11 cellular contexts compared by ENCODE assay signal in the genomic region with DNA sequence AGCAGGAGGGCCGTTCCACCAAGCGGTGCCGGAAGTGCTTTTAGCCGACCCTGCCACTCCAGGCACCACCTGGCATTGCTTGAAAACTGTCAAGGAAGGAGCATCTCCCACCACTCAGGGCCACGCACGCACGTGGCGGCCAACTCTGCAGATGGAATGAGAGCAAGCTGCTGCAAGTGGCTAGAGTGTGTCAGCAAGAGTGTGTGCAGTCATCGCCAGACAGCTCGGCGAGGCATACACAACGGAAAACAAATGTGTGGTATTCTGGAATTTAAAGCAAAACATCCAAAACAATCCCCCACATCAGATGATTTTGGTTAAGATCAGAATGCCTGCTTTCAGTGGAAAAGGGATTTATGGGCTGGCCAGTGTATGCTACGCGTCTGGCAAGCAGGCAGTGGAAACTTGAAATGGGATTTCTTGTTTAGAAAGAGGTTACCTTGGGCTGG. TPM values are rescaled to one million over a fixed set of nuclear protein-coding genes. Genes with fewer than 3 reads are reported as not detected.
A peak's percentile ranks its signal among the peaks of the same experiment; 100 is the strongest.
DNase-seq lines count a peak whose midpoint lies in the region; ATAC-seq, FAIRE-seq and TF ChIP-seq lines count a peak whose summit lies in the region.
"Had no signal": no experiment of that assay in that cellular context is flagged by ENCODE, and none has a peak within 500 bp of the region (broad histone marks: within the 10 kb centered on the region; RNA-seq: fewer than 3 reads in every experiment).

No MANE protein-coding gene starts in this region.

- no peak for TF ChIP-seq POLR2A in IMR-90 (IDR thresholded peaks at IDR 0.05; ENCODE audit: low read depth, low read length)

- intact Hi-C loops in IMR-90 (cut with micrococcal nuclease) (no loop called here), dorsolateral prefrontal cortex (cut with DNase I) (no loop called here)

- H2BK15ac ChIP-seq in IMR-90 (ENCODE audit: low read depth, low read length): no peak overlapping the region

- peak overlapping the region; percentile 27 for H3K4me2 ChIP-seq in IMR-90 (ENCODE audit: low read depth, low read length)

- no peak overlapping the region for H3K9ac ChIP-seq in IMR-90 (ENCODE audit: low read depth, low read length)
- H3K9ac ChIP-seq in mucosa of rectum (ENCODE audit: low read depth in 1 of 2, low read length in 2 of 2): peak overlapping the region in 1 of 2 donors; percentile 23

- no TSS peak for BruUV-seq in IMR-90 (replicated peaks; lab: Mats Ljungman, UMichigan)

- DNase-seq in IMR-90 (peak; percentile 91), dorsolateral prefrontal cortex (no peak), urothelium cell line (ENCODE audit: low spot score) (no peak), NCI-H128 (lab: John Stamatoyannopoulos, UW; ENCODE audit: unreplicated experiment) (no peak), NCI-H226 (no peak)
- DNase-seq: activated B cell treated with CpG ODN at 0.5 μM for 24 hours; activated effector memory CD4-positive, alpha-beta T cell treated with Interleukin-2 at 50 U/mL for 16 hours; effector CD8-positive, alpha-beta T cell; stimulated activated naive B cell treated with anti-CD40 and anti-IgM and Interleukin-4, amounts not matched to agents 10 μg/mL and 1 μg/mL and 100 μg/mL, for 72 hours had no signal

- no peak overlapping the region for H3K56ac ChIP-seq in IMR-90 (ENCODE audit: extremely low read depth, insufficient read depth, low read length)

- H3K14ac ChIP-seq in IMR-90 (replicated peaks; ENCODE audit: low read depth, low read length): peak overlapping the region; percentile 85; the same call in 1 of the 2 replicates

- dilution Hi-C loops in IMR-90 (cut with HindIII; ENCODE audit: low sequenced_read_pairs, unreplicated experiment): no loop called here

- peak overlapping the region; percentile 68 for H2AK9ac ChIP-seq in IMR-90 (replicated peaks; ENCODE audit: low read depth, low read length, poor library complexity)

- CTCF ChIA-PET in IMR-90 (lab: Yijun Ruan, JAX): interaction anchor here (1.8 kb wide), 1 partner anchor 16 kb away, joined by 6 read pairs; no protein-coding TSS in a partner anchor

- H2BK20ac ChIP-seq in IMR-90 (ENCODE audit: low read depth, low read length): peak overlapping the region; percentile 68; the same call in 1 of the 2 replicates

- H3K9me1 ChIP-seq in IMR-90 (ENCODE audit: insufficient read depth, low read length): peaks cover 29% of the 10 kb centered on the region

- ATAC-seq in IMR-90 (ENCODE audit: low read depth): peak; percentile 83
- no peak for ATAC-seq in GM18517 (IDR thresholded peaks at IDR 0.05; ENCODE audit: unreplicated experiment)

- no peaks in the 10 kb centered on the region for H3K36me3 ChIP-seq in IMR-90 (ENCODE audit: control insufficient read depth, insufficient read depth, low read length)
- H3K36me3 ChIP-seq in mucosa of rectum (ENCODE audit: control insufficient read depth in 2 of 2, insufficient read depth in 2 of 2, low read length in 2 of 2): peaks cover 10 to 25% of the 10 kb centered on the region in 2 donors

- H3K9me3 ChIP-seq in IMR-90 (ENCODE audit: control insufficient read depth, insufficient read depth, low read length) (no peaks in the 10 kb centered on the region), mucosa of rectum (ENCODE audit: control insufficient read depth in 2 of 2, low read length in 2 of 2) (no peaks in the 10 kb centered on the region)

- H4K8ac ChIP-seq in IMR-90 (ENCODE audit: low read depth in 2 of 2, low read length in 2 of 2): 0 out of 4 replicates have a peak overlapping the region, but pooled peaks of 1 of the 2 experiments have one; percentile 70

- peaks cover 14% of the 10 kb centered on the region; the same call in 1 of the 2 replicates for H4K20me1 ChIP-seq in IMR-90 (ENCODE audit: insufficient read depth, low read length)

- peak; percentile 23 for FAIRE-seq in urothelium cell line (lab: Jason Lieb, UNC)

- H2BK120ac ChIP-seq in IMR-90 (ENCODE audit: low read depth, low read length): peak overlapping the region; percentile 82; the same call in 1 of the 2 replicates

- peaks cover 0 to 61% of the 10 kb centered on the region in 2 experiments; a peak in 3 of 4 replicates for H3K79me1 ChIP-seq in IMR-90 (ENCODE audit: low read depth in 1 of 2, low read length in 2 of 2)

- peak overlapping the region; percentile 87 for H3K4ac ChIP-seq in IMR-90 (ENCODE audit: low read depth, low read length)

- H4K91ac ChIP-seq in IMR-90 (ENCODE audit: insufficient read depth, low read depth, low read length): peak overlapping the region; percentile 71; the same call in 1 of the 2 replicates

- no CpG with 5 or more reads among the region's 14 CpGs for WGBS in IMR-90 (ENCODE audit: extremely low coverage in 2 of 2, insufficient read length in 1 of 2), 2 experiments

- POLR2A ChIA-PET in IMR-90 (lab: Charles Lee; ENCODE audit: unreplicated experiment): interaction anchor here (0.6 kb wide), 1 partner anchor 161 kb away, joined by 4 read pairs; no protein-coding TSS in a partner anchor

- H3K27ac ChIP-seq in IMR-90 (ENCODE audit: insufficient read depth, low read length): peak overlapping the region; percentile 76; the same call in 1 of the 2 replicates
- H3K27ac ChIP-seq in dorsolateral prefrontal cortex: peak overlapping the region in 44 of 59 donors; percentile 4 to 99 (median 52)
- H3K27ac ChIP-seq in mucosa of rectum (ENCODE audit: low read depth in 2 of 2, low read length in 2 of 2): peak overlapping the region; percentile 69 to 87

- TF ChIP-seq RAD21 in IMR-90 (IDR thresholded peaks at IDR 0.05; ENCODE audit: low read length): no peak

- H3K27me3 ChIP-seq in IMR-90 (ENCODE audit: control insufficient read depth, insufficient read depth, low read length) (no peaks in the 10 kb centered on the region), dorsolateral prefrontal cortex (no peaks in the 10 kb centered on the region), mucosa of rectum (ENCODE audit: control insufficient read depth in 2 of 2, insufficient read depth in 2 of 2, low read length in 2 of 2) (no peaks in the 10 kb centered on the region)

- no peak overlapping the region for H3K4me3 ChIP-seq in IMR-90 (ENCODE audit: insufficient read depth, low read depth, low read length)
- no peak overlapping the region for H3K4me3 ChIP-seq in dorsolateral prefrontal cortex
- no peak overlapping the region for H3K4me3 ChIP-seq in mucosa of rectum (ENCODE audit: low read length in 2 of 2)

- H2BK5ac ChIP-seq in IMR-90 (ENCODE audit: low read depth, low read length, poor library complexity, severe bottlenecking): peak overlapping the region; percentile 6

- H3K23ac ChIP-seq in IMR-90 (ENCODE audit: low read depth, low read length): no peak overlapping the region

- no peak for TF ChIP-seq CTCF in IMR-90 (conservative IDR thresholded peaks at IDR 0.05; ENCODE audit: low read depth, low read length)
- TF ChIP-seq CTCF in dorsolateral prefrontal cortex (IDR thresholded peaks at IDR 0.05 in 54 of 56, conservative IDR thresholded peaks at IDR 0.05 in 2 of 56; ENCODE audit: low read depth in 1 of 56, partially characterized antibody in 56 of 56): no peak

- peaks cover 25% of the 10 kb centered on the region for H3K4me1 ChIP-seq in IMR-90 (ENCODE audit: control insufficient read depth, insufficient read depth, low read length)
- H3K4me1 ChIP-seq in mucosa of rectum (ENCODE audit: control insufficient read depth in 2 of 2, insufficient read depth in 2 of 2, low read length in 2 of 2): peaks cover 81 to 89% of the 10 kb centered on the region in 2 donors

- H2AK5ac ChIP-seq in IMR-90 (ENCODE audit: low read depth, low read length): no peak overlapping the region

- in situ Hi-C loops in IMR-90 (cut with MboI; ENCODE audit: low sequenced_read_pairs): no loop called here

- peak overlapping the region; percentile 66 for H2AFZ ChIP-seq in IMR-90 (replicated peaks; ENCODE audit: low read length, poor library complexity)

- H4K5ac ChIP-seq in IMR-90 (ENCODE audit: low read depth, low read length): no peak overlapping the region

- H3K18ac ChIP-seq in IMR-90 (ENCODE audit: low read depth, low read length): no peak overlapping the region

TF ChIP-seq in IMR-90, 13 proteins besides CTCF, POLR2A, EP300 and RAD21:
- TF ChIP-seq SMC3 (IDR thresholded peaks at IDR 0.05; ENCODE audit: low read depth, low read length): no peak
- TF ChIP-seq USF2 (IDR thresholded peaks at IDR 0.05; ENCODE audit: low read depth, low read length): no peak
- peak; percentile 75 for TF ChIP-seq RCOR1 (IDR thresholded peaks at IDR 0.05; ENCODE audit: insufficient replicate concordance, low read length)
- no peak for TF ChIP-seq RFX5 (IDR thresholded peaks at IDR 0.05; ENCODE audit: low read depth, low read length)
- no peak for TF ChIP-seq NFE2L2 (IDR thresholded peaks at IDR 0.05; ENCODE audit: low read depth, low read length)
- TF ChIP-seq CEBPB (IDR thresholded peaks at IDR 0.05; ENCODE audit: low read depth, low read length): peak; percentile 50; the same call in 1 of the 2 replicates
- TF ChIP-seq MXI1 (IDR thresholded peaks at IDR 0.05; ENCODE audit: borderline replicate concordance, low read depth, low read length): peak; percentile 90
- no peak for TF ChIP-seq ELK1 (IDR thresholded peaks at IDR 0.05; ENCODE audit: borderline replicate concordance, low read depth, low read length)
- peak; percentile 36; the same call in 1 of the 2 replicates for TF ChIP-seq FOS (IDR thresholded peaks at IDR 0.05; ENCODE audit: low read depth, low read length)
- TF ChIP-seq BHLHE40 (IDR thresholded peaks at IDR 0.05; ENCODE audit: low read depth, low read length): peak; percentile 68

RNA-seq across cellular contexts. Expression of gene CD9, which starts 11.2 kb away (rescaled TPM):
- total RNA-seq in IMR-90 (2012; rRNA removed) (48.8 and 70.0 TPM in 2 replicates), dorsolateral prefrontal cortex (100 to 1,000 TPM in 60 of 120 experiments, 10 to 100 TPM in 60; 29.3 to 364 (median 99.0) TPM)
- 69.1 and 70.9 TPM in 2 replicates for polyA plus RNA-seq in IMR-90 (2012; rRNA removed)
- 50.1 and 55.3 TPM in 2 replicates for polyA plus RNA-seq in IMR-90 (2012; cell fraction: cytosol; rRNA removed)
- polyA plus RNA-seq in IMR-90 (2012; cell fraction: nucleus; rRNA removed; ENCODE audit: low replicate concordance): 19.2 and 35.5 TPM in 2 replicates
